ENCODE assay signal across 7 cellular contexts in genomic region chr14:73746540-73747385, GRCh38. TPM values are rescaled to one million over a fixed set of nuclear protein-coding genes. Genes with fewer than 3 reads are reported as not detected.
DNase-seq lines count a peak whose midpoint lies in the region; ATAC-seq and TF ChIP-seq lines count a peak whose summit lies in the region.

No MANE protein-coding gene starts in this region.

- 83% methylated on average over 1 of the region's 5 CpGs; no CpG with 5 or more reads in 1 of the 2 donors for WGBS in gastroesophageal sphincter (ENCODE audit: low coverage in 1 of 2), 2 donors
- WGBS in spleen, 5 donors, result 36 to 53% (median 45%) methylated on average over 5 of the region's 5 CpGs

- peak; percentile 11 for ATAC-seq in activated B cell treated with CpG ODN at 0.5 μM for 24 hours (ENCODE audit: low read depth)
- ATAC-seq in gastroesophageal sphincter, result no peak
- ATAC-seq in HG03025 (IDR thresholded peaks at IDR 0.05; ENCODE audit: low FRiP score, unreplicated experiment), result no peak
- no peak for ATAC-seq in GM18511 (IDR thresholded peaks at IDR 0.05; ENCODE audit: unreplicated experiment)

- H3K27me3 ChIP-seq in gastroesophageal sphincter (no peaks in the 10 kb centered on the region), spleen (replicated peaks in 1 of 7) (no peaks in the 10 kb centered on the region)

- H3K4me1 ChIP-seq in HEK293 (ENCODE audit: control insufficient read depth, insufficient read depth, low read length) (peaks cover 26% of the 10 kb centered on the region), gastroesophageal sphincter (peaks cover 35 to 100% (median 82%) of the 10 kb centered on the region in 3 donors), spleen (peaks cover 95 to 100% (median 100%) of the 10 kb centered on the region in 6 donors)

- no peaks in the 10 kb centered on the region for H3K27me3 Mint-ChIP-seq in activated B cell treated with CpG ODN at 0.5 μM for 24 hours

- peak overlapping the region; percentile 44 for H3K4me3 Mint-ChIP-seq in activated B cell treated with CpG ODN at 0.5 μM for 24 hours

- POLR2A ChIA-PET in HEK293 (lab: Yijun Ruan, JAX), result interaction anchor here (0.9 kb wide), 1 partner anchor 12 kb away, joined by 3 read pairs; no protein-coding TSS in a partner anchor
- POLR2A ChIA-PET in activated B cell treated with CpG ODN at 0.5 μM for 24 hours (lab: Charles Lee), result interaction anchor here (1.0 to 10.3 kb wide), 3 partner anchors 8 to 39 kb away, joined by 7 to 183 read pairs (median 44); a partner anchor contains a TSS

- intact Hi-C loops in activated B cell treated with CpG ODN at 0.5 μM for 24 hours (cut with micrococcal nuclease) (no loop called here), spleen (cut with DNase I; ENCODE audit: low total_unique reads) (no loop called here)

- CTCF ChIA-PET in HEK293 (lab: Yijun Ruan, JAX), result interaction anchor here (0.7 to 1.2 kb wide), 6 partner anchors 8 to 1491 kb away, joined by 3 to 5 read pairs (median 3); no protein-coding TSS in a partner anchor
- CTCF ChIA-PET in activated B cell treated with CpG ODN at 0.5 μM for 24 hours (lab: Charles Lee), result interaction anchor here (1.2 to 9.2 kb wide), 6 partner anchors 8 to 80 kb away, joined by 3 to 78 read pairs (median 4); no protein-coding TSS in a partner anchor

- H3K27ac ChIP-seq in HEK293 (ENCODE audit: extremely low read depth, low read depth, low read length) (peak overlapping the region; percentile 34; the same call in 1 of the 2 replicates), gastroesophageal sphincter (peak overlapping the region in 3 of 4 donors; percentile 69 to 100 (median 86)), spleen (peak overlapping the region; percentile 23 to 97 (median 84))

- TF ChIP-seq CTCF in HEK293 (tag by site-specific recombination; IDR thresholded peaks at IDR 0.05) (0 out of 2 replicates have a peak, but pooled peaks have one; percentile 17), activated B cell treated with CpG ODN at 0.5 μM for 24 hours (IDR thresholded peaks at IDR 0.05) (no peak), gastroesophageal sphincter (IDR thresholded peaks at IDR 0.05) (peak in 2 of 4 experiments; percentile 17 to 24), spleen (IDR thresholded peaks at IDR 0.05 in 8 of 11, conservative IDR thresholded peaks at IDR 0.05 in 3 of 11) (no peak)

- H3K9me3 Mint-ChIP-seq in activated B cell treated with CpG ODN at 0.5 μM for 24 hours, result no peaks in the 10 kb centered on the region

- no peaks in the 10 kb centered on the region for H3K9me3 ChIP-seq in HEK293 (ENCODE audit: control insufficient read depth, insufficient read depth, low read depth, low read length)
- H3K9me3 ChIP-seq in gastroesophageal sphincter, result no peaks in the 10 kb centered on the region
- H3K9me3 ChIP-seq in spleen, result no peaks in the 10 kb centered on the region

- DNase-seq in activated B cell treated with CpG ODN at 0.5 μM for 24 hours, result no peak
- DNase-seq in spleen, result peak; percentile 67
- no peak for DNase-seq in NCI-H226

- H3K4me1 Mint-ChIP-seq in activated B cell treated with CpG ODN at 0.5 μM for 24 hours, result peaks cover 99% of the 10 kb centered on the region

- TF ChIP-seq POLR2A in gastroesophageal sphincter (IDR thresholded peaks at IDR 0.05) (no peak), spleen (IDR thresholded peaks at IDR 0.05) (no peak)

- H3K4me3 ChIP-seq in HEK293 (ENCODE audit: low read depth, low read length) (no peak overlapping the region), gastroesophageal sphincter (no peak overlapping the region), spleen (peak overlapping the region in 1 of 8 donors; percentile 18)

- H3K27ac Mint-ChIP-seq in activated B cell treated with CpG ODN at 0.5 μM for 24 hours, result peak overlapping the region; percentile 91

- TF ChIP-seq EP300 in gastroesophageal sphincter (IDR thresholded peaks at IDR 0.05), result no peak

- peaks cover 6% of the 10 kb centered on the region for H3K36me3 Mint-ChIP-seq in activated B cell treated with CpG ODN at 0.5 μM for 24 hours (ENCODE audit: low read depth)

- no peaks in the 10 kb centered on the region for H3K36me3 ChIP-seq in HEK293 (ENCODE audit: control insufficient read depth in 2 of 2, insufficient read depth in 1 of 2, low read length in 2 of 2)
- H3K36me3 ChIP-seq in gastroesophageal sphincter, result no peaks in the 10 kb centered on the region
- H3K36me3 ChIP-seq in spleen, result peaks cover 0 to 5% (median 0%) of the 10 kb centered on the region in 6 donors

TF ChIP-seq in HEK293, 187 proteins besides CTCF, POLR2A, EP300 and RAD21 (continues in another document):
- TF ChIP-seq ZNF335 (tag by site-specific recombination; conservative IDR thresholded peaks at IDR 0.05) (0 out of 2 replicates have a peak, but pooled peaks have one; percentile 16), OVOL3 (tag by site-specific recombination; IDR thresholded peaks at IDR 0.05) (no peak), ZSCAN23 (tag by site-specific recombination; IDR thresholded peaks at IDR 0.05) (no peak), ZNF2 (tag by site-specific recombination; IDR thresholded peaks at IDR 0.05) (no peak), ZNF670 (tag by site-specific recombination; IDR thresholded peaks at IDR 0.05; ENCODE audit: low read depth) (no peak), ZNF37A (tag by site-specific recombination; IDR thresholded peaks at IDR 0.05) (no peak), GLIS1 (tag by site-specific recombination; IDR thresholded peaks at IDR 0.05) (peak; percentile 85), ZNF175 (tag by site-specific recombination; IDR thresholded peaks at IDR 0.05) (no peak), PRDM2 (tag by site-specific recombination; IDR thresholded peaks at IDR 0.05; ENCODE audit: borderline replicate concordance) (no peak), GLI2 (tag by site-specific recombination; IDR thresholded peaks at IDR 0.05; ENCODE audit: borderline replicate concordance, low read depth) (no peak)
- TF ChIP-seq, protein P1, sequence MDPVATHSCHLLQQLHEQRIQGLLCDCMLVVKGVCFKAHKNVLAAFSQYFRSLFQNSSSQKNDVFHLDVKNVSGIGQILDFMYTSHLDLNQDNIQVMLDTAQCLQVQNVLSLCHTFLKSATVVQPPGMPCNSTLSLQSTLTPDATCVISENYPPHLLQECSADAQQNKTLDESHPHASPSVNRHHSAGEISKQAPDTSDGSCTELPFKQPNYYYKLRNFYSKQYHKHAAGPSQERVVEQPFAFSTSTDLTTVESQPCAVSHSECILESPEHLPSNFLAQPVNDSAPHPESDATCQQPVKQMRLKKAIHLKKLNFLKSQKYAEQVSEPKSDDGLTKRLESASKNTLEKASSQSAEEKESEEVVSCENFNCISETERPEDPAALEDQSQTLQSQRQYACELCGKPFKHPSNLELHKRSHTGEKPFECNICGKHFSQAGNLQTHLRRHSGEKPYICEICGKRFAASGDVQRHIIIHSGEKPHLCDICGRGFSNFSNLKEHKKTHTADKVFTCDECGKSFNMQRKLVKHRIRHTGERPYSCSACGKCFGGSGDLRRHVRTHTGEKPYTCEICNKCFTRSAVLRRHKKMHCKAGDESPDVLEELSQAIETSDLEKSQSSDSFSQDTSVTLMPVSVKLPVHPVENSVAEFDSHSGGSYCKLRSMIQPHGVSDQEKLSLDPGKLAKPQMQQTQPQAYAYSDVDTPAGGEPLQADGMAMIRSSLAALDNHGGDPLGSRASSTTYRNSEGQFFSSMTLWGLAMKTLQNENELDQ (tag by site-specific recombination; IDR thresholded peaks at IDR 0.05; ENCODE audit: low read depth), result no peak

RNA-seq across cellular contexts. Expression of gene PNMA1, which starts 32.6 kb away (rescaled TPM):
- 19.9 and 22.2 TPM in 2 replicates for total RNA-seq in activated B cell treated with CpG ODN at 0.5 μM for 24 hours
- total RNA-seq in gastroesophageal sphincter, result 10 to 100 TPM; 41.7 to 95.2 (median 47.6) TPM
- 10 to 100 TPM; 21.1 to 31.8 (median 25.4) TPM for total RNA-seq in spleen
- 10 to 100 TPM; 13.1 to 19.8 (median 13.8) TPM for polyA plus RNA-seq in spleen

Comparison
In these comparisons a context has a peak if more than half of its experiments do, and no peak if none do; other contexts are left out.
1. H3K27ac ChIP-seq: peak in every context shown above with its lines; median percentile 86 in gastroesophageal sphincter; 84 in spleen; 34 in HEK293.